1 cellular context compared by ENCODE assay signal in the genomic region with DNA sequence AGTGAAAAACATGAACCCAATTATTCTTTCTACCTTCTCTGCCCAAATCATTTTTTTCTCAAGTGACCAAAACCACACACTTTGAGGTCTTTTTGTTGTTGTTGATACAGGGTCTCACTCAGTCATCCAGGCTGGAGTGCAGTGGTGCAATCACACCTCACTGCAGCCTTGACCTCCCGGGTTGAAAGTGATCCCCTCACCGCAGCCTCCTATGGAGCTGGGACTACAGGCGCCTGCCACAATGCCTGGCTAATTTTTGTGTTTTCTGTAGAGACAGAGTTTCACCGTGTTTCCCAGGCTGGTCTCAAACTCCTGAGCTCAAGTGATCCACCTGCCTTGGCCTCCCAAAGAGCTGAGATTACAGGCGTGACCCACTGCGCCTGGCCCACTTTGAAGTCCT.
TF ChIP-seq lines count a peak whose summit lies in the region.
"Not testable (repeated sequence)": the region's sequence is repeated elsewhere in the genome, so short reads cannot be mapped to it uniquely, and the experiment has no call there.

No MANE protein-coding gene starts in this region.

TF ChIP-seq in HepG2, 621 proteins besides CTCF, POLR2A, EP300 and RAD21 (continued from another document):
- peak; percentile 38; the same call in 1 of the 2 replicates for TF ChIP-seq KDM2A (CRISPR knock-in tag; IDR thresholded peaks at IDR 0.05; ENCODE audit: borderline replicate concordance, low read depth)
- TF ChIP-seq ZSCAN9 (CRISPR knock-in tag; IDR thresholded peaks at IDR 0.05; ENCODE audit: borderline replicate concordance), result peak; percentile 25; the same call in 1 of the 2 replicates
- peak; percentile 79 for TF ChIP-seq NR2F2 (IDR thresholded peaks at IDR 0.05; ENCODE audit: borderline replicate concordance, low read depth)
- peak; percentile 77 for TF ChIP-seq FOXP4 (CRISPR knock-in tag; IDR thresholded peaks at IDR 0.05)
- TF ChIP-seq ZNF263 (CRISPR knock-in tag; IDR thresholded peaks at IDR 0.05), result peak; percentile 35; the same call in 1 of the 2 replicates
- TF ChIP-seq ZGPAT (CRISPR knock-in tag; IDR thresholded peaks at IDR 0.05), result peak; percentile 69; the same call in 1 of the 2 replicates
- peak; percentile 76 for TF ChIP-seq FOSL2 (CRISPR knock-in tag; IDR thresholded peaks at IDR 0.05)
- TF ChIP-seq LCORL (IDR thresholded peaks at IDR 0.05), result not testable (repeated sequence)
- TF ChIP-seq LCORL (CRISPR knock-in tag; IDR thresholded peaks at IDR 0.05), result peak; percentile 86
- TF ChIP-seq NCOA2 (CRISPR knock-in tag; IDR thresholded peaks at IDR 0.05), result peak; percentile 61; the same call in 1 of the 2 replicates
- peak; percentile 65 for TF ChIP-seq FOXA3 (CRISPR knock-in tag; IDR thresholded peaks at IDR 0.05)
- TF ChIP-seq NCOR1 (IDR thresholded peaks at IDR 0.05; ENCODE audit: borderline replicate concordance, low read length), result peak; percentile 55; the same call in 1 of the 2 replicates
